In genomic region chr9:115397591-115398312, GRCh38 we compare ENCODE assay signal across 1 cellular context.
TF ChIP-seq lines count a peak whose summit lies in the region.

No MANE protein-coding gene starts in this region.

TF ChIP-seq in SK-N-SH treated with all-trans-retinoic acid at 6 μM for 48 hours, 23 proteins besides CTCF, POLR2A, EP300 and RAD21 (continued from another document):
- no peak for TF ChIP-seq CSRNP3 (CRISPR knock-in tag; IDR thresholded peaks at IDR 0.05)
- no peak for TF ChIP-seq ZC3H10 (CRISPR knock-in tag; IDR thresholded peaks at IDR 0.05)
- no peak for TF ChIP-seq ARNTL (CRISPR knock-in tag; IDR thresholded peaks at IDR 0.05; ENCODE audit: borderline replicate concordance, low read depth)
- TF ChIP-seq BACH2 (CRISPR knock-in tag; IDR thresholded peaks at IDR 0.05; ENCODE audit: borderline replicate concordance) = no peak
- no peak for TF ChIP-seq CSDC2 (CRISPR knock-in tag; IDR thresholded peaks at IDR 0.05)
- no peak for TF ChIP-seq ZFP30 (CRISPR knock-in tag; IDR thresholded peaks at IDR 0.05)
- TF ChIP-seq GLIS3 (CRISPR knock-in tag; IDR thresholded peaks at IDR 0.05) = no peak
- TF ChIP-seq POU6F1 (CRISPR knock-in tag; IDR thresholded peaks at IDR 0.05; ENCODE audit: borderline replicate concordance, low read depth) = no peak
- no peak for TF ChIP-seq CREB5 (CRISPR knock-in tag; IDR thresholded peaks at IDR 0.05; ENCODE audit: low read depth)
